ENCODE assay signal across 2 cellular contexts in genomic region chr15:89828324-89829145, GRCh38.
TF ChIP-seq lines count a peak whose summit lies in the region.

No MANE protein-coding gene starts in this region.

TF ChIP-seq in GM23338, 12 proteins besides CTCF, POLR2A, EP300 and RAD21:
- TF ChIP-seq REST (IDR thresholded peaks at IDR 0.05; ENCODE audit: unreplicated experiment) (no peak), CREB1 (CRISPR knock-in tag; IDR thresholded peaks at IDR 0.05; ENCODE audit: low read depth) (no peak), ETS1 (IDR thresholded peaks at IDR 0.05) (no peak), JUNB (IDR thresholded peaks at IDR 0.05; ENCODE audit: unreplicated experiment) (no peak), ZNF462 (CRISPR knock-in tag; IDR thresholded peaks at IDR 0.05) (no peak), EZH2phosphoT487 (IDR thresholded peaks at IDR 0.05; ENCODE audit: unreplicated experiment) (no peak), STAT1 (IDR thresholded peaks at IDR 0.05; ENCODE audit: unreplicated experiment) (no peak), NANOG (IDR thresholded peaks at IDR 0.05; ENCODE audit: borderline replicate concordance) (no peak), ZNF331 (CRISPR knock-in tag; IDR thresholded peaks at IDR 0.05; ENCODE audit: low read depth) (no peak), ZNF114 (CRISPR knock-in tag; IDR thresholded peaks at IDR 0.05) (no peak), POLR2AphosphoS5 (IDR thresholded peaks at IDR 0.05; ENCODE audit: low read depth) (no peak), EZH2 (IDR thresholded peaks at IDR 0.05; ENCODE audit: low read depth, unreplicated experiment) (no peak)

TF ChIP-seq in GM12891, 5 proteins besides CTCF, POLR2A, EP300 and RAD21:
- TF ChIP-seq POLR2AphosphoS5 (IDR thresholded peaks at IDR 0.05; ENCODE audit: low read depth, low read length) = no peak
- TF ChIP-seq POU2F2 (IDR thresholded peaks at IDR 0.05; ENCODE audit: low read depth, low read length) = no peak
- no peak for TF ChIP-seq TAF1 (IDR thresholded peaks at IDR 0.05; ENCODE audit: low read depth, low read length)
- TF ChIP-seq PAX5 (IDR thresholded peaks at IDR 0.05; ENCODE audit: insufficient read depth, low read length, severe bottlenecking) = no peak
- no peak for TF ChIP-seq SPI1 (IDR thresholded peaks at IDR 0.05; ENCODE audit: low read depth, low read length)
TF ChIP-seq in GM12891: peak in this region for 0.
